In the genomic region with DNA sequence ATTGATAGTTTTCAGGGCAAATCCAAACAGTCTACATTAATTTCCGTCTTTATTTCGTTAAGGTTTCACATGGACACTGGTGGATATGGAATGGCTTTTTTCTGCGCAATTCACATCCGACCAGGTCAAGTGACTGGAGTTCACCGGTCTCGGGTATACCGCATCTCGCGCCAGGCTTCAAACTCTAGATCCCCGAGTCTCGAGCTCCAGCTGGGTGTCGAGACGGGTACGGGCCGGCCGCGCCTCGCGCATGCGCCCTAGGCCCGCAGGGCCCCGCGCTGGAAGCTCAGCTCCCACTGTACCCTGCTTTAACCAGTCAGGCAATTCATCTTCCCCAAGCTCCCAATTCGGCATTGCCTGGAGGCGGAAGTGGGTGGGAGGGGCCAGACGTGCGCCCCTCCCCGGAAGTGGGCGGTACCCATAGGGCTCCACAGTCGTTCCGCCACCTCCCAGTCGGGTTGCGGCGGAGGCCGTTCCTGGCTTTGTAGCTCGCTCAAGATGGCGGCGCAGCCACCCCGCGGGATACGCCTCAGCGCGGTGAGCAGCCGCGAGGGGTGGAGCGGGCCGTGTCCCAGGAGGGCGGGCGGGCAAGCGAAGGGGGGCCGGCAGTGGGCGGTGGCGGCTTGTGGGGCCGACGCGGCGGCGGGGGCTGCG, we compare ENCODE assay signal across 8 cellular contexts. TPM values are rescaled to one million over a fixed set of nuclear protein-coding genes. Genes with fewer than 3 reads are reported as not detected.
A peak's percentile ranks its signal among the peaks of the same experiment; 100 is the strongest.
DNase-seq lines count a peak whose midpoint lies in the region; ATAC-seq, FAIRE-seq and TF ChIP-seq lines count a peak whose summit lies in the region.

A gene with protein sequence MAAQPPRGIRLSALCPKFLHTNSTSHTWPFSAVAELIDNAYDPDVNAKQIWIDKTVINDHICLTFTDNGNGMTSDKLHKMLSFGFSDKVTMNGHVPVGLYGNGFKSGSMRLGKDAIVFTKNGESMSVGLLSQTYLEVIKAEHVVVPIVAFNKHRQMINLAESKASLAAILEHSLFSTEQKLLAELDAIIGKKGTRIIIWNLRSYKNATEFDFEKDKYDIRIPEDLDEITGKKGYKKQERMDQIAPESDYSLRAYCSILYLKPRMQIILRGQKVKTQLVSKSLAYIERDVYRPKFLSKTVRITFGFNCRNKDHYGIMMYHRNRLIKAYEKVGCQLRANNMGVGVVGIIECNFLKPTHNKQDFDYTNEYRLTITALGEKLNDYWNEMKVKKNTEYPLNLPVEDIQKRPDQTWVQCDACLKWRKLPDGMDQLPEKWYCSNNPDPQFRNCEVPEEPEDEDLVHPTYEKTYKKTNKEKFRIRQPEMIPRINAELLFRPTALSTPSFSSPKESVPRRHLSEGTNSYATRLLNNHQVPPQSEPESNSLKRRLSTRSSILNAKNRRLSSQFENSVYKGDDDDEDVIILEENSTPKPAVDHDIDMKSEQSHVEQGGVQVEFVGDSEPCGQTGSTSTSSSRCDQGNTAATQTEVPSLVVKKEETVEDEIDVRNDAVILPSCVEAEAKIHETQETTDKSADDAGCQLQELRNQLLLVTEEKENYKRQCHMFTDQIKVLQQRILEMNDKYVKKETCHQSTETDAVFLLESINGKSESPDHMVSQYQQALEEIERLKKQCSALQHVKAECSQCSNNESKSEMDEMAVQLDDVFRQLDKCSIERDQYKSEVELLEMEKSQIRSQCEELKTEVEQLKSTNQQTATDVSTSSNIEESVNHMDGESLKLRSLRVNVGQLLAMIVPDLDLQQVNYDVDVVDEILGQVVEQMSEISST (plus strand): TSS at position 431 of the 654 bp plus-strand sequence. CDS start 68 bp downstream, at position 499.

- H3K27ac ChIP-seq in keratinocyte (ENCODE audit: control insufficient read depth, insufficient read depth, low read length) = peak within 1 kb of the TSS; percentile 98

- no peaks in the 10 kb centered on the region for H3K9me3 ChIP-seq in keratinocyte (ENCODE audit: control insufficient read depth, low read depth, low read length)

- peak; percentile 97 for TF ChIP-seq POLR2A in GM19193 (IDR thresholded peaks at IDR 0.05; ENCODE audit: extremely low read depth, insufficient read depth, insufficient read length)

- dilution Hi-C loops in keratinocyte (cut with MboI; ENCODE audit: extremely low pct_ligation_motif_present, low sequenced_read_pairs) = no loop called here

- H3K4me3 ChIP-seq in keratinocyte (ENCODE audit: control insufficient read depth in 2 of 3, extremely low read depth in 1 of 3, insufficient read depth in 2 of 3, low read depth in 1 of 3, low read length in 3 of 3) = peak within 1 kb of the TSS; percentile 91 to 98 (median 93)

- no peaks in the 10 kb centered on the region for H3K9me1 ChIP-seq in keratinocyte (ENCODE audit: control insufficient read depth, extremely low read depth, insufficient read depth, low read length)

- peak within 1 kb of the TSS; percentile 88 for H3K9ac ChIP-seq in keratinocyte (ENCODE audit: control insufficient read depth, extremely low read depth, insufficient read depth, low read length)

- H3K4me1 ChIP-seq in keratinocyte (ENCODE audit: control insufficient read depth, extremely low read depth, insufficient read depth, low read length) = peaks cover 21% of the 10 kb centered on the region

- H3K27me3 ChIP-seq in keratinocyte (ENCODE audit: control insufficient read depth, extremely low read depth, insufficient read depth, low read length) = no peaks in the 10 kb centered on the region

- peak within 1 kb of the TSS; percentile 99 for H3K27ac Mint-ChIP-seq in chondrocyte (ENCODE audit: unreplicated experiment)

- peaks cover 8% of the 10 kb centered on the region for H3K36me3 Mint-ChIP-seq in chondrocyte (ENCODE audit: low read depth)

- peaks cover 42% of the 10 kb centered on the region for H3K79me2 ChIP-seq in keratinocyte (ENCODE audit: control insufficient read depth, insufficient read depth, low read length)

- H2AFZ ChIP-seq in keratinocyte (ENCODE audit: control insufficient read depth, low read length) = peak within 1 kb of the TSS; percentile 90

- H4K20me1 ChIP-seq in keratinocyte (ENCODE audit: control insufficient read depth, extremely low read depth, insufficient read depth, low read length) = no peaks in the 10 kb centered on the region

- peak within 1 kb of the TSS; percentile 84 for H3K4me2 ChIP-seq in keratinocyte (ENCODE audit: control insufficient read depth, extremely low read depth, insufficient read depth, low read depth, low read length)

- DNase-seq in Ammon's horn (ENCODE audit: low spot score) (peak; percentile 99), NCI-H510A treated with DMSO at 0.1 percent for 48 hours (lab: John Stamatoyannopoulos, UW) (peak; percentile 98), chondrocyte (ENCODE audit: low spot score) (peak; percentile 98), keratinocyte (ENCODE audit: low read depth, low spot score) (peak; percentile 97)
- DNase-seq in activated CD4-positive, alpha-beta T cell treated with anti-CD3 and anti-CD28 coated beads for 24 hours (ENCODE audit: low read depth in 2 of 2) = peak; percentile 97 to 98
- DNase-seq in stimulated activated CD4-positive, alpha-beta T cell treated with anti-CD3 and anti-CD28 coated beads, Interleukin-15, amount 100 ng/mL, for 1 hour (ENCODE audit: low read depth in 1 of 2, low spot score in 1 of 2) = peak; percentile 97 to 99

- H3K36me3 ChIP-seq in keratinocyte (ENCODE audit: control insufficient read depth in 2 of 2, extremely low read depth in 1 of 2, insufficient read depth in 2 of 2, low read length in 2 of 2) = peaks cover 2 to 3% of the 10 kb centered on the region in 2 experiments

- peak within 1 kb of the TSS; percentile 87 for H3K4me3 Mint-ChIP-seq in chondrocyte (ENCODE audit: unreplicated experiment)

- peak; percentile 93 for ATAC-seq in HG03439 (IDR thresholded peaks at IDR 0.05; ENCODE audit: unreplicated experiment)

- H3K4me1 Mint-ChIP-seq in chondrocyte (ENCODE audit: low read depth) = peaks cover 35% of the 10 kb centered on the region

- peak; percentile 73 for FAIRE-seq in keratinocyte (lab: Jason Lieb, UNC)

- no peak for TF ChIP-seq CTCF in chondrocyte (IDR thresholded peaks at IDR 0.05)
- no peak for TF ChIP-seq CTCF in keratinocyte (optimal IDR thresholded peaks at IDR 0.05 in 1 of 3, IDR thresholded peaks at IDR 0.05 in 1 of 3, conservative IDR thresholded peaks at IDR 0.05 in 1 of 3; ENCODE audit: extremely low read depth in 1 of 3, insufficient read depth in 2 of 3, low read length in 3 of 3)

- peaks cover 5% of the 10 kb centered on the region for H3K9me3 Mint-ChIP-seq in chondrocyte (ENCODE audit: low read depth)

- no peaks in the 10 kb centered on the region for H3K27me3 Mint-ChIP-seq in chondrocyte (ENCODE audit: low read depth)

RNA-seq across cellular contexts. Expression of the gene that starts here (rescaled TPM):
- total RNA-seq in chondrocyte = 21.0 to 24.4 TPM (median 23.1 TPM) in 3 replicates
- polyA plus RNA-seq in keratinocyte = 21.4 to 38.1 TPM (median 25.7 TPM) in 3 replicates
- polyA plus RNA-seq in keratinocyte (2011; ENCODE audit: low read depth) = 200 TPM
- 13.4 and 26.8 TPM in 2 replicates for polyA plus RNA-seq in keratinocyte (2011; cell fraction: cytosol; rRNA removed)
- polyA plus RNA-seq in keratinocyte (2011; cell fraction: nucleus; rRNA removed) = 35.8 and 50.7 TPM in 2 replicates
- polyA plus RNA-seq in keratinocyte (2012; ENCODE audit: low replicate concordance) = 17.9 and 22.3 TPM in 2 replicates
- 3.2 to 53.6 TPM (median 23.2 TPM) in 3 replicates for polyA minus RNA-seq in keratinocyte
- 24.2 TPM for polyA minus RNA-seq in keratinocyte (2011; cell fraction: cytosol; rRNA and poly(A)+ RNA removed)
- polyA minus RNA-seq in keratinocyte (2011; cell fraction: nucleus; rRNA and poly(A)+ RNA removed) = 24.9 and 49.7 TPM in 2 replicates

Comparison
In these comparisons a context has a peak if more than half of its experiments do, and no peak if none do; other contexts are left out.
1. Peak in every context shown above with its lines: DNase-seq, ATAC-seq, H3K4me3 ChIP-seq and H3K27ac ChIP-seq.